ENCODE assay signal across 8 cellular contexts in genomic region chr4:112284662-112285411, GRCh38. TPM values are rescaled to one million over a fixed set of nuclear protein-coding genes. Genes with fewer than 3 reads are reported as not detected.
DNase-seq lines count a peak whose midpoint lies in the region; TF ChIP-seq lines count a peak whose summit lies in the region.

No MANE protein-coding gene starts in this region.

- no peaks in the 10 kb centered on the region for H3K9me3 Mint-ChIP-seq in neural crest cell

- H3K27ac ChIP-seq in C4-2B (peak overlapping the region; percentile 82), WERI-Rb-1 (peak overlapping the region; percentile 88)

- peak overlapping the region; percentile 92 for H3K4me3 Mint-ChIP-seq in neural crest cell

- peak overlapping the region; percentile 40 for H3K27ac Mint-ChIP-seq in neural crest cell (ENCODE audit: unreplicated experiment)

- H3K27me3 Mint-ChIP-seq in neural crest cell (ENCODE audit: low read depth) = no peaks in the 10 kb centered on the region

- peaks cover 12% of the 10 kb centered on the region for H3K36me3 ChIP-seq in WERI-Rb-1

- H3K36me3 Mint-ChIP-seq in neural crest cell (ENCODE audit: low read depth) = peaks cover 8% of the 10 kb centered on the region

- H3K4me3 ChIP-seq in HFF-Myc (replicated peaks; ENCODE audit: low read depth, low read length) (peak overlapping the region; percentile 65), WERI-Rb-1 (ENCODE audit: low read depth, low read length) (peak overlapping the region; percentile 78), fibroblast of the aortic adventitia (ENCODE audit: low read depth, low read length) (peak overlapping the region; percentile 82)

- TF ChIP-seq CTCF in C4-2B (conservative IDR thresholded peaks at IDR 0.05) (no peak), HFF-Myc (IDR thresholded peaks at IDR 0.05; ENCODE audit: low read depth, low read length, missing control alignments) (no peak), WERI-Rb-1 (IDR thresholded peaks at IDR 0.05; ENCODE audit: low read depth, low read length) (no peak), fibroblast of the aortic adventitia (IDR thresholded peaks at IDR 0.05; ENCODE audit: insufficient read depth, low read length) (no peak), neural crest cell (conservative IDR thresholded peaks at IDR 0.05) (no peak)

- no peak for DNase-seq in HFF-Myc (ENCODE audit: extremely low read depth, low read depth)
- peak; percentile 37 for DNase-seq in WERI-Rb-1
- peak; percentile 51 for DNase-seq in fibroblast of the aortic adventitia (ENCODE audit: low read depth)
- no peak for DNase-seq in neural crest cell (ENCODE audit: low read depth, low spot score)
- no peak for DNase-seq in NCI-H128 (lab: John Stamatoyannopoulos, UW; ENCODE audit: unreplicated experiment)
- no peak for DNase-seq in HCEC 1CT
- no peak for DNase-seq in activated CD4-positive, alpha-beta T cell treated with anti-CD3 and anti-CD28 coated beads for 1 hour

- H3K4me1 Mint-ChIP-seq in neural crest cell = peaks cover 18% of the 10 kb centered on the region

- no peaks in the 10 kb centered on the region for H3K9me3 ChIP-seq in WERI-Rb-1 (ENCODE audit: severe bottlenecking)

- H3K27me3 ChIP-seq in WERI-Rb-1 (ENCODE audit: insufficient read depth, low read depth, severe bottlenecking) = no peaks in the 10 kb centered on the region

RNA-seq across cellular contexts. Expression of gene TIFA, which starts 0.9 kb away (rescaled TPM):
- 2.8 and 8.9 TPM in 2 replicates for total RNA-seq in fibroblast of the aortic adventitia (ENCODE audit: low replicate concordance)
- 8.8 and 9.7 TPM in 2 replicates for total RNA-seq in neural crest cell

RNA-seq across cellular contexts. Expression of gene ALPK1, which starts 12.3 kb away (rescaled TPM):
- total RNA-seq in fibroblast of the aortic adventitia (ENCODE audit: low replicate concordance) (14.1 and 34.1 TPM in 2 replicates), neural crest cell (0.68 and 1.3 TPM in 2 replicates)

RNA-seq across cellular contexts. Expression of gene AP1AR, which starts 53.2 kb away (rescaled TPM):
- total RNA-seq in fibroblast of the aortic adventitia (ENCODE audit: low replicate concordance) (23.7 and 25.8 TPM in 2 replicates), neural crest cell (24.3 and 28.3 TPM in 2 replicates)

Comparison
In these comparisons a context has a peak if more than half of its experiments do, and no peak if none do; other contexts are left out.
1. DNase-seq: peak in WERI-Rb-1 (single experiment) and fibroblast of the aortic adventitia (single experiment); none in HFF-Myc (single experiment), neural crest cell (single experiment), NCI-H128 (single experiment), HCEC 1CT (single experiment) and activated CD4-positive, alpha-beta T cell treated with anti-CD3 and anti-CD28 coated beads for 1 hour (single experiment).
2. Peak in every context shown above with its lines, with median percentiles within 50 percentile points of each other: H3K4me3 ChIP-seq.